In the genomic region with DNA sequence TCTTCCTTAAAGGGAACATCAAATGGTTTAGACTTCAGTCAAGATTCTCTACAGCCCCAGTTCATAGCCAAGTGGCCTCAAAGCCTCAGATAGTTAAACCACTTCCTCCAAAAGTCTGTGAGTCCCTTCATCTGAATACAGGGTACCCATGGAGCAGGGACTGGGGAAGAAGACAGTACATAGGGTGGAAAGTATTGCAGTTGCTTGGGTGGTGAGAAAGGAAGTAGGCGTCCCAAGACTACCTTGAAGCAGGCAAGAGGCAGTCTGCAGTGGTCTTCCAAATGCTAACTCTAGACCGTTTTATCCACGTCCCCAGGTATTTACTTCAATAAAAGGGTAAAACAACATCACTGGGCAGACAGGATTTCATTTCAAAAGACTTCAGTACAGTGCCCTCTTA, we compare ENCODE assay signal across 7 cellular contexts. TPM values are rescaled to one million over a fixed set of nuclear protein-coding genes. Genes with fewer than 3 reads are reported as not detected.
DNase-seq lines count a peak whose midpoint lies in the region; ATAC-seq and TF ChIP-seq lines count a peak whose summit lies in the region.

No MANE protein-coding gene starts in this region.

- H3K36me3 Mint-ChIP-seq in nephron (ENCODE audit: low read depth) = peaks cover 3% of the 10 kb centered on the region

- H3K36me3 ChIP-seq in H7 (replicated peaks; ENCODE audit: control insufficient read depth, insufficient read depth, low read length) (no peaks in the 10 kb centered on the region), SJCRH30 (no peaks in the 10 kb centered on the region)

- H3K9me3 Mint-ChIP-seq in nephron = no peaks in the 10 kb centered on the region

- H3K27ac Mint-ChIP-seq in nephron = peak overlapping the region; percentile 84 to 96 (median 89)

- H3K27ac ChIP-seq in SJCRH30 (peak overlapping the region; percentile 63), cingulate gyrus (ENCODE audit: low read depth, low read length) (peak overlapping the region; percentile 84)

- no peak for TF ChIP-seq CTCF in nephron (IDR thresholded peaks at IDR 0.05; ENCODE audit: unreplicated experiment in 3 of 3)

- DNase-seq in H7 = no peak
- peak in 1 of 2 experiments; percentile 42 for DNase-seq in SJCRH30

- no peak for ATAC-seq in esophagus mucosa
- no peak for ATAC-seq in HG03342 (IDR thresholded peaks at IDR 0.05; ENCODE audit: unreplicated experiment)
- no peak for ATAC-seq in HG02840 (IDR thresholded peaks at IDR 0.05; ENCODE audit: low FRiP score, unreplicated experiment)

- H3K27me3 ChIP-seq in H7 (ENCODE audit: control insufficient read depth, insufficient read depth, low read length) = peaks cover 4% of the 10 kb centered on the region; the same call in 1 of the 2 replicates
- H3K27me3 ChIP-seq in SJCRH30 = no peaks in the 10 kb centered on the region

- no peaks in the 10 kb centered on the region for H3K9me3 ChIP-seq in SJCRH30 (replicated peaks)

- H3K4me1 ChIP-seq in SJCRH30 = peaks cover 10% of the 10 kb centered on the region

- H3K4me3 ChIP-seq in H7 (ENCODE audit: insufficient read depth, low read depth, low read length) (peak overlapping the region; percentile 63), SJCRH30 (peak overlapping the region; percentile 64)

- H3K27me3 Mint-ChIP-seq in nephron (ENCODE audit: low read depth) = peaks cover 4% of the 10 kb centered on the region

- peak overlapping the region; percentile 89 to 95 (median 91) for H3K4me3 Mint-ChIP-seq in nephron

- peaks cover 49% of the 10 kb centered on the region for H3K4me1 Mint-ChIP-seq in nephron

RNA-seq across cellular contexts. Expression of gene FYN, which starts 2.0 kb away (rescaled TPM):
- 45.4 and 85.7 TPM in 2 replicates for total RNA-seq in H7 (2014; rRNA removed; shearing (Covaris generic))
- total RNA-seq in SJCRH30 (2014; rRNA removed; shearing (Covaris generic)) = 57.1 and 67.1 TPM in 2 replicates
- 5.2 TPM for total RNA-seq in esophagus mucosa
